6 cellular contexts compared by ENCODE assay signal in genomic region chr17:4938670-4939553, GRCh38. TPM values are rescaled to one million over a fixed set of nuclear protein-coding genes. Genes with fewer than 3 reads are reported as not detected.
DNase-seq lines count a peak whose midpoint lies in the region; ATAC-seq and TF ChIP-seq lines count a peak whose summit lies in the region.

No MANE protein-coding gene starts in this region.

- no peak for TF ChIP-seq CTCF in mucosa of descending colon (IDR thresholded peaks at IDR 0.05)

- no peak for DNase-seq in activated naive CD8-positive, alpha-beta T cell treated with anti-CD3 and anti-CD28 coated beads, Interleukin-2, amount 10 ng/mL, durations not matched to agents 7 days and 5 days
- DNase-seq in mucosa of descending colon = peak in 2 of 3 donors; percentile 24 to 54
- no peak for DNase-seq in NCI-H2081 (lab: John Stamatoyannopoulos, UW)
- DNase-seq in activated CD4-positive, alpha-beta T cell treated with anti-CD3 and anti-CD28 coated beads, Interleukin-2, amount 50 U/mL, for 48 hours = no peak
- DNase-seq in NCI-H510A treated with DMSO at 0.1 percent for 48 hours (lab: John Stamatoyannopoulos, UW) = no peak

- no peaks in the 10 kb centered on the region for H3K9me3 Mint-ChIP-seq in activated naive CD8-positive, alpha-beta T cell treated with anti-CD3 and anti-CD28 coated beads, Interleukin-2, amount 10 ng/mL, durations not matched to agents 7 days and 5 days

- ATAC-seq in GM21447 (IDR thresholded peaks at IDR 0.05; ENCODE audit: unreplicated experiment) (peak; percentile 1), mucosa of descending colon (peak; percentile 0)
- ATAC-seq in activated naive CD8-positive, alpha-beta T cell treated with anti-CD3 and anti-CD28 coated beads, Interleukin-2, amount 10 ng/mL, durations not matched to agents 7 days and 5 days (ENCODE audit: low read depth) = no peak

- peaks cover 48% of the 10 kb centered on the region for H3K4me1 Mint-ChIP-seq in activated naive CD8-positive, alpha-beta T cell treated with anti-CD3 and anti-CD28 coated beads, Interleukin-2, amount 10 ng/mL, durations not matched to agents 7 days and 5 days

- H3K4me3 Mint-ChIP-seq in activated naive CD8-positive, alpha-beta T cell treated with anti-CD3 and anti-CD28 coated beads, Interleukin-2, amount 10 ng/mL, durations not matched to agents 7 days and 5 days = peak overlapping the region; percentile 100

- no peaks in the 10 kb centered on the region for H3K27me3 Mint-ChIP-seq in activated naive CD8-positive, alpha-beta T cell treated with anti-CD3 and anti-CD28 coated beads, Interleukin-2, amount 10 ng/mL, durations not matched to agents 7 days and 5 days

- peak overlapping the region; percentile 88 for H3K27ac Mint-ChIP-seq in activated naive CD8-positive, alpha-beta T cell treated with anti-CD3 and anti-CD28 coated beads, Interleukin-2, amount 10 ng/mL, durations not matched to agents 7 days and 5 days

- POLR2A ChIA-PET in activated naive CD8-positive, alpha-beta T cell treated with anti-CD3 and anti-CD28 coated beads, Interleukin-2, amount 10 ng/mL, durations not matched to agents 7 days and 5 days (lab: Charles Lee) = interaction anchor here (1.2 to 17.2 kb wide), 11 partner anchors 11 to 796 kb away, joined by 3 to 441 read pairs (median 8); partner anchors contain the start of genes C17orf107, CAMTA2, CYB5D2 and ENO3

- intact Hi-C loops in mucosa of descending colon (cut with DNase I, micrococcal nuclease) = no loop called here

- no peaks in the 10 kb centered on the region for H3K36me3 ChIP-seq in mucosa of descending colon (ENCODE audit: low read depth)

- peaks cover 31% of the 10 kb centered on the region for H3K4me1 ChIP-seq in mucosa of descending colon (ENCODE audit: low read depth)

- peak overlapping the region; percentile 77 for H3K4me3 ChIP-seq in mucosa of descending colon

- peaks cover 47% of the 10 kb centered on the region for H3K36me3 Mint-ChIP-seq in activated naive CD8-positive, alpha-beta T cell treated with anti-CD3 and anti-CD28 coated beads, Interleukin-2, amount 10 ng/mL, durations not matched to agents 7 days and 5 days

- H3K9me3 ChIP-seq in mucosa of descending colon = no peaks in the 10 kb centered on the region

RNA-seq across cellular contexts. Expression of gene SLC25A11, which starts 0.9 kb away (rescaled TPM):
- 10 to 100 TPM; 67.6 to 78.1 TPM for total RNA-seq in activated naive CD8-positive, alpha-beta T cell treated with anti-CD3 and anti-CD28 coated beads, Interleukin-2, amount 10 ng/mL, durations not matched to agents 7 days and 5 days
- total RNA-seq in mucosa of descending colon = 10 to 100 TPM; 68.4 to 87.2 (median 72.8) TPM

RNA-seq across cellular contexts. Expression of gene RNF167, which starts 1.2 kb away (rescaled TPM):
- 100 to 1,000 TPM; 202 TPM for total RNA-seq in activated naive CD8-positive, alpha-beta T cell treated with anti-CD3 and anti-CD28 coated beads, Interleukin-2, amount 10 ng/mL, durations not matched to agents 7 days and 5 days
- 100 to 1,000 TPM in 2 of 3 donors, 10 to 100 TPM in 1; 90.8 to 118 (median 114) TPM for total RNA-seq in mucosa of descending colon

RNA-seq across cellular contexts. Expression of gene GP1BA, which starts 6.8 kb away (rescaled TPM):
- total RNA-seq in activated naive CD8-positive, alpha-beta T cell treated with anti-CD3 and anti-CD28 coated beads, Interleukin-2, amount 10 ng/mL, durations not matched to agents 7 days and 5 days = not detected
- total RNA-seq in mucosa of descending colon = not detected

RNA-seq across cellular contexts. Expression of gene PFN1, which starts 9.4 kb away (rescaled TPM):
- 1,000 to 10,000 TPM; 1,712 to 1,828 TPM for total RNA-seq in activated naive CD8-positive, alpha-beta T cell treated with anti-CD3 and anti-CD28 coated beads, Interleukin-2, amount 10 ng/mL, durations not matched to agents 7 days and 5 days
- 100 to 1,000 TPM; 605 to 825 (median 723) TPM for total RNA-seq in mucosa of descending colon

RNA-seq across cellular contexts. Expression of gene ENO3, which starts 12.0 kb away (rescaled TPM):
- total RNA-seq in activated naive CD8-positive, alpha-beta T cell treated with anti-CD3 and anti-CD28 coated beads, Interleukin-2, amount 10 ng/mL, durations not matched to agents 7 days and 5 days = 10 to 100 TPM; 31.4 to 32.9 TPM
- total RNA-seq in mucosa of descending colon = 10 to 100 TPM in 2 of 3 donors, 1 to 10 TPM in 1; 8.6 to 12.4 (median 10.1) TPM

Comparison
In these comparisons a context has a peak if more than half of its experiments do, and no peak if none do; other contexts are left out.
1. DNase-seq: peak in mucosa of descending colon (2 of 3); none in activated naive CD8-positive, alpha-beta T cell treated with anti-CD3 and anti-CD28 coated beads, Interleukin-2, amount 10 ng/mL, durations not matched to agents 7 days and 5 days (single experiment), NCI-H2081 (0 of 2), activated CD4-positive, alpha-beta T cell treated with anti-CD3 and anti-CD28 coated beads, Interleukin-2, amount 50 U/mL, for 48 hours (0 of 2) and NCI-H510A treated with DMSO at 0.1 percent for 48 hours (single experiment).